ENCODE assay signal across 8 cellular contexts in genomic region chr6:150059973-150060372, GRCh38. TPM values are rescaled to one million over a fixed set of nuclear protein-coding genes. Genes with fewer than 3 reads are reported as not detected.
DNase-seq lines count a peak whose midpoint lies in the region; ATAC-seq and TF ChIP-seq lines count a peak whose summit lies in the region.
"Not testable (repeated sequence)": the region's sequence is repeated elsewhere in the genome, so short reads cannot be mapped to it uniquely, and the experiment has no call there.
"Had no signal": no experiment of that assay in that cellular context is flagged by ENCODE, and none has a peak within 500 bp of the region (broad histone marks: within the 10 kb centered on the region; RNA-seq: fewer than 3 reads in every experiment).

No MANE protein-coding gene starts in this region.

- H3K9me3 ChIP-seq in DOHH2 (ENCODE audit: control insufficient read depth, insufficient read depth, low read length): not testable (repeated sequence)

- H3K36me3 Mint-ChIP-seq in activated CD4-positive, alpha-beta T cell treated with anti-CD3 and anti-CD28 coated beads, Interleukin-2, amount 10 ng/mL, durations not matched to agents 24 days and 14 days (ENCODE audit: low read depth); activated T-helper 17 cell treated with anti-CD3 and anti-CD28 coated beads, Interleukin-2, amount 50 U/mL, for 72 hours (ENCODE audit: low read depth); natural killer cell treated with Interleukin-12 subunit alpha and Interleukin-12 subunit beta and Interleukin-15 and Interleukin-18, amount 100 ng/mL, for 72 hours: not testable (repeated sequence)

- not testable (repeated sequence) for H3F3A ChIP-seq in DOHH2 (ENCODE audit: control insufficient read depth, insufficient read depth)

- peak overlapping the region; percentile 1; the same call in 1 of the 2 replicates for H3K4me2 ChIP-seq in DOHH2 (ENCODE audit: low read length)

- not testable (repeated sequence) for H3K27ac Mint-ChIP-seq in activated CD4-positive, alpha-beta T cell treated with anti-CD3 and anti-CD28 coated beads, Interleukin-2, amount 10 ng/mL, durations not matched to agents 24 days and 14 days; natural killer cell treated with Interleukin-12 subunit alpha and Interleukin-12 subunit beta and Interleukin-15 and Interleukin-18, amount 100 ng/mL, for 72 hours
- H3K27ac Mint-ChIP-seq in activated T-helper 17 cell treated with anti-CD3 and anti-CD28 coated beads, Interleukin-2, amount 50 U/mL, for 72 hours: peak overlapping the region; percentile 8

- not testable (repeated sequence) for H3K4me3 ChIP-seq in DOHH2 (ENCODE audit: low read length)

- H3K9me3 Mint-ChIP-seq in activated CD4-positive, alpha-beta T cell treated with anti-CD3 and anti-CD28 coated beads, Interleukin-2, amount 10 ng/mL, durations not matched to agents 24 days and 14 days; activated T-helper 17 cell treated with anti-CD3 and anti-CD28 coated beads, Interleukin-2, amount 50 U/mL, for 72 hours; natural killer cell treated with Interleukin-12 subunit alpha and Interleukin-12 subunit beta and Interleukin-15 and Interleukin-18, amount 100 ng/mL, for 72 hours: not testable (repeated sequence)

- H3K27me3 ChIP-seq in DOHH2 (ENCODE audit: control insufficient read depth, low read length): not testable (repeated sequence)

- H3K4me3 Mint-ChIP-seq in activated CD4-positive, alpha-beta T cell treated with anti-CD3 and anti-CD28 coated beads, Interleukin-2, amount 10 ng/mL, durations not matched to agents 24 days and 14 days; activated T-helper 17 cell treated with anti-CD3 and anti-CD28 coated beads, Interleukin-2, amount 50 U/mL, for 72 hours; natural killer cell treated with Interleukin-12 subunit alpha and Interleukin-12 subunit beta and Interleukin-15 and Interleukin-18, amount 100 ng/mL, for 72 hours: not testable (repeated sequence)

- H3K9me2 ChIP-seq in DOHH2 (replicated peaks; ENCODE audit: control insufficient read depth, low read length): not testable (repeated sequence)

- H3K36me3 ChIP-seq in DOHH2 (ENCODE audit: control insufficient read depth, low read length): not testable (repeated sequence)

- not testable (repeated sequence) for H4K20me1 ChIP-seq in DOHH2 (ENCODE audit: control insufficient read depth, insufficient read depth, low read depth, low read length)

- H3K27me3 Mint-ChIP-seq in activated CD4-positive, alpha-beta T cell treated with anti-CD3 and anti-CD28 coated beads, Interleukin-2, amount 10 ng/mL, durations not matched to agents 24 days and 14 days: peaks cover 20% of the 10 kb centered on the region
- H3K27me3 Mint-ChIP-seq in activated T-helper 17 cell treated with anti-CD3 and anti-CD28 coated beads, Interleukin-2, amount 50 U/mL, for 72 hours: peaks cover 23% of the 10 kb centered on the region
- peaks cover 17 to 25% of the 10 kb centered on the region in 2 donors for H3K27me3 Mint-ChIP-seq in natural killer cell treated with Interleukin-12 subunit alpha and Interleukin-12 subunit beta and Interleukin-15 and Interleukin-18, amount 100 ng/mL, for 72 hours

- H3K4me1 Mint-ChIP-seq in activated CD4-positive, alpha-beta T cell treated with anti-CD3 and anti-CD28 coated beads, Interleukin-2, amount 10 ng/mL, durations not matched to agents 24 days and 14 days; activated T-helper 17 cell treated with anti-CD3 and anti-CD28 coated beads, Interleukin-2, amount 50 U/mL, for 72 hours; natural killer cell treated with Interleukin-12 subunit alpha and Interleukin-12 subunit beta and Interleukin-15 and Interleukin-18, amount 100 ng/mL, for 72 hours (ENCODE audit: low read depth in 2 of 2): not testable (repeated sequence)

- not testable (repeated sequence) for H3K4me1 ChIP-seq in DOHH2 (ENCODE audit: control insufficient read depth, low read length)

- peak; percentile 28 for DNase-seq in NK-92 treated with Interleukin-12 subunit alpha and Interleukin-12 subunit beta, amount 100 ng/mL, for 24 hours (lab: John Stamatoyannopoulos, UW)
- DNase-seq in activated CD4-positive, alpha-beta T cell treated with anti-CD3 and anti-CD28 coated beads, Interleukin-2, amount 10 ng/mL, durations not matched to agents 24 days and 14 days: peak; percentile 64
- DNase-seq in dermis blood vessel endothelial cell: peak; percentile 49
- DNase-seq in natural killer cell treated with Interleukin-12 subunit alpha and Interleukin-12 subunit beta and Interleukin-15 and Interleukin-18, amount 100 ng/mL, for 72 hours (ENCODE audit: low spot score): not testable (repeated sequence)

- intact Hi-C loops in activated CD4-positive, alpha-beta T cell treated with anti-CD3 and anti-CD28 coated beads, Interleukin-2, amount 10 ng/mL, durations not matched to agents 24 days and 14 days (cut with micrococcal nuclease): not testable (repeated sequence)

- H3K27ac ChIP-seq in DOHH2 (ENCODE audit: low read depth, low read length): not testable (repeated sequence)

- TF ChIP-seq CTCF in DOHH2 (IDR thresholded peaks at IDR 0.05; ENCODE audit: low read depth, low read length, poor library complexity, severe bottlenecking): not testable (repeated sequence)

- not testable (repeated sequence) for H3K79me2 ChIP-seq in DOHH2 (ENCODE audit: control insufficient read depth, low read length)

- ATAC-seq in GM21737 (IDR thresholded peaks at IDR 0.05; ENCODE audit: unreplicated experiment): peak; percentile 77
- peak; percentile 65 for ATAC-seq in activated T-helper 17 cell treated with anti-CD3 and anti-CD28 coated beads, Interleukin-2, amount 50 U/mL, for 72 hours (replicated peaks)
- ATAC-seq in natural killer cell treated with Interleukin-12 subunit alpha and Interleukin-12 subunit beta and Interleukin-15 and Interleukin-18, amount 100 ng/mL, for 72 hours: peak; percentile 67 to 68

RNA-seq across cellular contexts. Expression of gene ULBP3, which starts 8.9 kb away (rescaled TPM):
- 0.47 and 0.57 TPM in 2 replicates for total RNA-seq in activated CD4-positive, alpha-beta T cell treated with anti-CD3 and anti-CD28 coated beads, Interleukin-2, amount 10 ng/mL, durations not matched to agents 24 days and 14 days
- 1 to 10 TPM in 1 of 2 donors, not detected in 1; 1.1 TPM for total RNA-seq in activated T-helper 17 cell treated with anti-CD3 and anti-CD28 coated beads, Interleukin-2, amount 50 U/mL, for 72 hours
- total RNA-seq in dermis blood vessel endothelial cell: 6.0 and 14.9 TPM in 2 replicates
- total RNA-seq in natural killer cell treated with Interleukin-12 subunit alpha and Interleukin-12 subunit beta and Interleukin-15 and Interleukin-18, amount 100 ng/mL, for 72 hours: under 1 TPM; 0.45 to 0.98 TPM

RNA-seq across cellular contexts. Expression of gene RAET1L, which starts 34.6 kb away (rescaled TPM):
- total RNA-seq in activated CD4-positive, alpha-beta T cell treated with anti-CD3 and anti-CD28 coated beads, Interleukin-2, amount 10 ng/mL, durations not matched to agents 24 days and 14 days: not detected in 2 replicates
- not detected for total RNA-seq in activated T-helper 17 cell treated with anti-CD3 and anti-CD28 coated beads, Interleukin-2, amount 50 U/mL, for 72 hours
- not detected in 2 replicates for total RNA-seq in dermis blood vessel endothelial cell
- not detected for total RNA-seq in natural killer cell treated with Interleukin-12 subunit alpha and Interleukin-12 subunit beta and Interleukin-15 and Interleukin-18, amount 100 ng/mL, for 72 hours
- total RNA-seq: RPMI7951 had no signal
